In genomic region chr17:8117367-8117979, GRCh38 we compare ENCODE assay signal across 9 cellular contexts. TPM values are rescaled to one million over a fixed set of nuclear protein-coding genes. Genes with fewer than 3 reads are reported as not detected.
A peak's percentile ranks its signal among the peaks of the same experiment; 100 is the strongest.
DNase-seq lines count a peak whose midpoint lies in the region; ATAC-seq and TF ChIP-seq lines count a peak whose summit lies in the region.
"Had no signal": no experiment of that assay in that cellular context is flagged by ENCODE, and none has a peak within 500 bp of the region (broad histone marks: within the 10 kb centered on the region; RNA-seq: fewer than 3 reads in every experiment).

No MANE protein-coding gene starts in this region.

- H3K79me2 ChIP-seq in KMS-11 (ENCODE audit: insufficient read depth, low read depth) (no peaks in the 10 kb centered on the region), neural cell (replicated peaks; ENCODE audit: insufficient read depth, low read length) (no peaks in the 10 kb centered on the region)

- intact Hi-C loops in CD14-positive monocyte (cut with micrococcal nuclease) (loop anchor here in 1 of 2 donors (2.0 to 5.0 kb wide), 2 partner anchors 23 to 105 kb away; no protein-coding TSS in a partner anchor), colonic mucosa (cut with DNase I) (loop anchor here (5.0 kb wide), 1 partner anchor 45 kb away; no protein-coding TSS in a partner anchor)

- H3K27ac Mint-ChIP-seq in CD14-positive monocyte: peak overlapping the region in 3 of 7 donors; percentile 22 to 50 (median 32)

- no peak overlapping the region for H3K9ac ChIP-seq in KMS-11
- H3K9ac ChIP-seq in colonic mucosa (ENCODE audit: low read depth in 2 of 2, low read length in 2 of 2): peak overlapping the region; percentile 3 to 38
- H3K9ac ChIP-seq in neural cell (ENCODE audit: low read length): peak overlapping the region; percentile 80

- no peaks in the 10 kb centered on the region for H3K9me3 ChIP-seq in colonic mucosa
- H3K9me3 ChIP-seq in neural cell (ENCODE audit: low read length): no peaks in the 10 kb centered on the region

- TF ChIP-seq EP300 in neural cell (conservative IDR thresholded peaks at IDR 0.05; ENCODE audit: poor library complexity, severe bottlenecking): no peak

- peaks cover 46% of the 10 kb centered on the region for H3K4me1 Mint-ChIP-seq in CD14-positive monocyte

- no peak for TF ChIP-seq RAD21 in neural cell (conservative IDR thresholded peaks at IDR 0.05)

- H3K4me2 ChIP-seq in KMS-11: peak overlapping the region; percentile 33; the same call in 1 of the 2 replicates
- H3K4me2 ChIP-seq in neural cell (ENCODE audit: low read length): peak overlapping the region; percentile 91

- peaks cover 70 to 88% (median 81%) of the 10 kb centered on the region in 3 donors for H3K27me3 Mint-ChIP-seq in CD14-positive monocyte (ENCODE audit: low read depth in 3 of 3)

- peaks cover 12% of the 10 kb centered on the region for H3F3A ChIP-seq in neural cell (ENCODE audit: insufficient read depth, low read length, poor library complexity, severe bottlenecking)

- H2AFZ ChIP-seq in KMS-11 (ENCODE audit: low read depth) (peak overlapping the region; percentile 47; the same call in 1 of the 2 replicates), neural cell (ENCODE audit: low read depth, low read length) (peak overlapping the region; percentile 45)

- H3K27me3 ChIP-seq in KMS-11 (ENCODE audit: insufficient read depth, low read depth) (no peaks in the 10 kb centered on the region; the same call in 1 of the 2 replicates), colonic mucosa (peaks cover 41% of the 10 kb centered on the region), neural cell (ENCODE audit: insufficient read depth, low read depth, low read length) (peaks cover 58% of the 10 kb centered on the region)

- DNase-seq in CD14-positive monocyte (ENCODE audit: low spot score) (no peak), colonic mucosa (no peak), NCI-H1694 treated with DMSO at 0.1 percent for 48 hours (lab: John Stamatoyannopoulos, UW) (no peak), islet precursor cell (no peak)

- no peaks in the 10 kb centered on the region for H4K20me1 ChIP-seq in KMS-11 (ENCODE audit: insufficient read depth)
- peaks cover 6% of the 10 kb centered on the region for H4K20me1 ChIP-seq in neural cell (ENCODE audit: insufficient read depth)

- ATAC-seq in GM18867 (IDR thresholded peaks at IDR 0.05; ENCODE audit: unreplicated experiment) (no peak), GM19463 (IDR thresholded peaks at IDR 0.05; ENCODE audit: unreplicated experiment) (no peak)

- H3K9me3 Mint-ChIP-seq in CD14-positive monocyte: peaks cover 0 to 20% (median 11%) of the 10 kb centered on the region in 7 donors

- no peak for TF ChIP-seq CTCF in CD14-positive monocyte (IDR thresholded peaks at IDR 0.05)
- no peak for TF ChIP-seq CTCF in KMS-11 (conservative IDR thresholded peaks at IDR 0.05; ENCODE audit: low read depth, low read length)
- TF ChIP-seq CTCF in colonic mucosa (IDR thresholded peaks at IDR 0.05): no peak
- TF ChIP-seq CTCF in neural cell (IDR thresholded peaks at IDR 0.05; ENCODE audit: poor library complexity, severe bottlenecking): no peak

- H3K4me3 ChIP-seq in KMS-11 (IDR thresholded peaks at IDR 0.05; ENCODE audit: insufficient read depth, low read depth, low read length): no peak overlapping the region
- H3K4me3 ChIP-seq in colonic mucosa: peak overlapping the region; percentile 45
- H3K4me3 ChIP-seq in neural cell (ENCODE audit: low read length): peak overlapping the region; percentile 88

- H3K36me3 Mint-ChIP-seq in CD14-positive monocyte: peaks cover 2 to 6% of the 10 kb centered on the region in 2 donors

- H3K4me3 Mint-ChIP-seq in CD14-positive monocyte: peak overlapping the region; percentile 85 to 93

- H3K36me3 ChIP-seq in KMS-11 (ENCODE audit: insufficient read depth): no peaks in the 10 kb centered on the region
- no peaks in the 10 kb centered on the region for H3K36me3 ChIP-seq in colonic mucosa
- no peaks in the 10 kb centered on the region for H3K36me3 ChIP-seq in neural cell (ENCODE audit: insufficient read depth, low read length)

- H3K9me2 ChIP-seq in neural cell (ENCODE audit: insufficient read depth, low read length): no peaks in the 10 kb centered on the region

- H3K27ac ChIP-seq in KMS-11 (no peak overlapping the region), colonic mucosa (no peak overlapping the region), neural cell (ENCODE audit: low read length) (peak overlapping the region; percentile 79)

- H3K4me1 ChIP-seq in KMS-11 (ENCODE audit: low read depth, poor library complexity, severe bottlenecking) (no peaks in the 10 kb centered on the region), colonic mucosa (peaks cover 24% of the 10 kb centered on the region)

TF ChIP-seq in neural cell, 6 proteins besides CTCF, POLR2A, EP300 and RAD21:
- no peak for TF ChIP-seq POLR2AphosphoS5 (IDR thresholded peaks at IDR 0.05)

RNA-seq across cellular contexts. Expression of gene ALOXE3, which starts 0.8 kb away (rescaled TPM):
- polyA plus RNA-seq in CD14-positive monocyte (not detected), neural cell (0.77 and 1.6 TPM in 2 replicates)
- not detected for total RNA-seq in colonic mucosa
- 0.73 and 0.81 TPM in 2 replicates for polyA minus RNA-seq in neural cell
- total RNA-seq: pulmonary artery endothelial cell had no signal

RNA-seq across cellular contexts. Expression of gene HES7, which starts 6.4 kb away (rescaled TPM):
- polyA plus RNA-seq in CD14-positive monocyte (not detected), neural cell (7.3 and 15.3 TPM in 2 replicates)
- not detected for total RNA-seq in colonic mucosa
- 2.4 TPM in 1 of 2 replicates, not detected in the other for polyA minus RNA-seq in neural cell

RNA-seq across cellular contexts. Expression of gene ALOX12B, which starts 30.0 kb away (rescaled TPM):
- not detected for polyA plus RNA-seq in CD14-positive monocyte
- under 1 TPM; 0.48 to 0.69 TPM for total RNA-seq in colonic mucosa
- 0.31 and 0.34 TPM in 2 replicates for polyA plus RNA-seq in neural cell
- polyA minus RNA-seq in neural cell: 0.73 TPM in 1 of 2 replicates, not detected in the other
- total RNA-seq: pulmonary artery endothelial cell had no signal

RNA-seq across cellular contexts. Expression of gene PER1, which starts 34.7 kb away (rescaled TPM):
- 1 to 10 TPM; 5.6 to 9.6 TPM for polyA plus RNA-seq in CD14-positive monocyte
- total RNA-seq in colonic mucosa: 10 to 100 TPM; 19.7 to 43.6 TPM
- 1.9 and 2.0 TPM in 2 replicates for polyA plus RNA-seq in neural cell
- 16.8 and 20.2 TPM in 2 replicates for polyA minus RNA-seq in neural cell

RNA-seq across cellular contexts. Expression of gene VAMP2, which starts 45.3 kb away (rescaled TPM):
- 10 to 100 TPM; 10.2 to 14.5 TPM for polyA plus RNA-seq in CD14-positive monocyte
- 10 to 100 TPM; 34.0 to 38.8 TPM for total RNA-seq in colonic mucosa
- polyA plus RNA-seq in neural cell: 91.6 and 98.3 TPM in 2 replicates
- polyA minus RNA-seq in neural cell: 80.3 and 88.3 TPM in 2 replicates
